14 cellular contexts compared by ENCODE assay signal in genomic region chr5:37553720-37554402, GRCh38.
DNase-seq lines count a peak whose midpoint lies in the region; TF ChIP-seq lines count a peak whose summit lies in the region.
"Had no signal": no experiment of that assay in that cellular context is flagged by ENCODE, and none has a peak within 500 bp of the region (broad histone marks: within the 10 kb centered on the region; RNA-seq: fewer than 3 reads in every experiment).

No MANE protein-coding gene starts in this region.

- H3K27me3 ChIP-seq in MG63 (no peaks in the 10 kb centered on the region), neutrophil (no peaks in the 10 kb centered on the region), tibial artery (no peaks in the 10 kb centered on the region)
- H3K27me3 ChIP-seq: foreskin keratinocyte had no signal

- peaks cover 1% of the 10 kb centered on the region for H3K4me1 Mint-ChIP-seq in progenitor cell of endocrine pancreas (ENCODE audit: low read depth)

- H3K27ac ChIP-seq in neutrophil, result peak overlapping the region; percentile 54
- no peak overlapping the region for H3K27ac ChIP-seq in tibial artery
- H3K27ac ChIP-seq: foreskin keratinocyte had no signal

- no peak overlapping the region for H3K4me3 Mint-ChIP-seq in progenitor cell of endocrine pancreas (ENCODE audit: low read depth)
- H3K4me3 Mint-ChIP-seq: activated CD4-positive, alpha-beta T cell treated with anti-CD3 and anti-CD28 coated beads for 36 hours; CD8-positive, alpha-beta T cell had no signal

- H3K9me3 ChIP-seq in MG63, result peaks cover 11% of the 10 kb centered on the region
- H3K9me3 ChIP-seq in neutrophil, result no peaks in the 10 kb centered on the region
- H3K9me3 ChIP-seq in tibial artery, result peaks cover 0 to 7% (median 0%) of the 10 kb centered on the region in 3 donors

- H3K4me3 ChIP-seq in MG63 (no peak overlapping the region), neutrophil (ENCODE audit: low read depth in 1 of 2, low read length in 1 of 2) (no peak overlapping the region), tibial artery (no peak overlapping the region)

- no peaks in the 10 kb centered on the region; the same call in 1 of the 2 replicates for H3K36me3 ChIP-seq in MG63
- no peaks in the 10 kb centered on the region for H3K36me3 ChIP-seq in neutrophil
- no peaks in the 10 kb centered on the region for H3K36me3 ChIP-seq in tibial artery

- no peaks in the 10 kb centered on the region for H3K36me3 Mint-ChIP-seq in progenitor cell of endocrine pancreas (ENCODE audit: insufficient read depth)

- H3K4me1 ChIP-seq in neutrophil (ENCODE audit: control insufficient read depth in 1 of 2, insufficient read depth in 1 of 2, low read depth in 1 of 2, low read length in 1 of 2) (peaks cover 10 to 11% of the 10 kb centered on the region in 2 experiments), tibial artery (no peaks in the 10 kb centered on the region)
- H3K4me1 ChIP-seq: foreskin keratinocyte had no signal

- no peaks in the 10 kb centered on the region for H3K27me3 Mint-ChIP-seq in progenitor cell of endocrine pancreas
- H3K27me3 Mint-ChIP-seq: activated CD4-positive, alpha-beta T cell treated with anti-CD3 and anti-CD28 coated beads for 36 hours had no signal

- TF ChIP-seq CTCF in neutrophil (IDR thresholded peaks at IDR 0.05) (no peak), tibial artery (IDR thresholded peaks at IDR 0.05) (no peak), progenitor cell of endocrine pancreas (IDR thresholded peaks at IDR 0.05; ENCODE audit: unreplicated experiment) (no peak)

- H3K27ac Mint-ChIP-seq in progenitor cell of endocrine pancreas, result no peak overlapping the region
- H3K27ac Mint-ChIP-seq: activated CD4-positive, alpha-beta T cell treated with anti-CD3 and anti-CD28 coated beads for 36 hours; activated T-helper 2 cell treated with anti-CD3 and anti-CD28 coated beads, Interferon-gamma antibody, Interleukin-2, Interleukin-4, amounts not matched to agents 10 μg/mL and 5 μg/mL and 100 μg/mL, durations not matched to agents 14 hours and 24 hours and 36 hours; CD8-positive, alpha-beta T cell had no signal

- peaks cover 9% of the 10 kb centered on the region for H3K9me3 Mint-ChIP-seq in progenitor cell of endocrine pancreas (ENCODE audit: low read depth)
- H3K9me3 Mint-ChIP-seq: activated T-helper 2 cell treated with anti-CD3 and anti-CD28 coated beads, Interferon-gamma antibody, Interleukin-2, Interleukin-4, amounts not matched to agents 10 μg/mL and 5 μg/mL and 100 μg/mL, durations not matched to agents 14 hours and 24 hours and 36 hours had no signal

- intact Hi-C loops in tibial artery (cut with DNase I; ENCODE audit: low total_unique reads), result no loop called here

- DNase-seq in EL (peak; percentile 57), MG63 (peak; percentile 46), dermis blood vessel endothelial cell (peak; percentile 72), tibial artery (no peak), GM19238 (ENCODE audit: insufficient read length, low spot score) (no peak), amygdala (lab: John Stamatoyannopoulos, UW) (no peak), progenitor cell of endocrine pancreas (ENCODE audit: low spot score, unreplicated experiment) (no peak)
- DNase-seq: activated CD4-positive, alpha-beta T cell treated with anti-CD3 and anti-CD28 coated beads for 36 hours; CD8-positive, alpha-beta T cell; central memory CD4-positive, alpha-beta T cell; NK-92 treated with Interleukin-12 subunit alpha and Interleukin-12 subunit beta, amount 100 ng/mL, for 24 hours had no signal

Comparison
In these comparisons a context has a peak if more than half of its experiments do, and no peak if none do; other contexts are left out.
1. DNase-seq: peak in EL (single experiment), MG63 (single experiment) and dermis blood vessel endothelial cell (single experiment); none in tibial artery (0 of 2), GM19238 (single experiment), amygdala (0 of 56) and progenitor cell of endocrine pancreas (single experiment).